ENCODE assay signal across 2 cellular contexts in the genomic region with DNA sequence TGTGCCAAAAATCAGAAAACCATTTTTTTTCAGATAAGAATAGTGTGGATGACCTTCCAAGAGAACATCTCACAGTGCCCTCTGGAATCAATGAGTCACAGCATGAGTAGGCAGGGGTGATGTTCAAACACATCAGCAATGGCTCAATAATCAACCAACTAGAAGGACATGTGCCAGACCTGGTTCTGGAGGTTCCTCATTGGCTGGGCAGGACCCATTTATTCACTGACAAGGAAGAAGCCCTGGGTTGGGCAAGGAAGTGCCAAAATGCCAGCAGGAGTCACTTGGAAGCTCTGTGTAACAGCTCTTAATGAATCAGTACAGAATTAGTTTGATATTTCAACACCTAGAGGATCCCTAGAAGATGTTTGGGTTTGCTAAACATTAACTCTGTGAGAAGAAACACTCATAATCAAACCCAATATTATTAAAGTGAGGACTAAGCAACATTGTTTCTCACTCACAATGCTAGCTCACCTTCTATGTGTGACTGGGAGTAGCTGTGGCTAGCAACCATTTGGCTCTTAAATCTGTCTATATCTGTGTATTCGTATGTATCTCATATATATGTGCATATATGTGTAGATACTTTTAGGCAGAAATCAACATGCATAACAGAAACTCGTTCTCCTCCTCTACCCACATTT.
TF ChIP-seq lines count a peak whose summit lies in the region.

No MANE protein-coding gene starts in this region.

TF ChIP-seq in liver, 16 proteins besides CTCF, POLR2A, EP300 and RAD21:
- TF ChIP-seq, protein P1, sequence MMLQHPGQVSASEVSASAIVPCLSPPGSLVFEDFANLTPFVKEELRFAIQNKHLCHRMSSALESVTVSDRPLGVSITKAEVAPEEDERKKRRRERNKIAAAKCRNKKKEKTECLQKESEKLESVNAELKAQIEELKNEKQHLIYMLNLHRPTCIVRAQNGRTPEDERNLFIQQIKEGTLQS (IDR thresholded peaks at IDR 0.05), result peak; percentile 59
- TF ChIP-seq, protein P2, sequence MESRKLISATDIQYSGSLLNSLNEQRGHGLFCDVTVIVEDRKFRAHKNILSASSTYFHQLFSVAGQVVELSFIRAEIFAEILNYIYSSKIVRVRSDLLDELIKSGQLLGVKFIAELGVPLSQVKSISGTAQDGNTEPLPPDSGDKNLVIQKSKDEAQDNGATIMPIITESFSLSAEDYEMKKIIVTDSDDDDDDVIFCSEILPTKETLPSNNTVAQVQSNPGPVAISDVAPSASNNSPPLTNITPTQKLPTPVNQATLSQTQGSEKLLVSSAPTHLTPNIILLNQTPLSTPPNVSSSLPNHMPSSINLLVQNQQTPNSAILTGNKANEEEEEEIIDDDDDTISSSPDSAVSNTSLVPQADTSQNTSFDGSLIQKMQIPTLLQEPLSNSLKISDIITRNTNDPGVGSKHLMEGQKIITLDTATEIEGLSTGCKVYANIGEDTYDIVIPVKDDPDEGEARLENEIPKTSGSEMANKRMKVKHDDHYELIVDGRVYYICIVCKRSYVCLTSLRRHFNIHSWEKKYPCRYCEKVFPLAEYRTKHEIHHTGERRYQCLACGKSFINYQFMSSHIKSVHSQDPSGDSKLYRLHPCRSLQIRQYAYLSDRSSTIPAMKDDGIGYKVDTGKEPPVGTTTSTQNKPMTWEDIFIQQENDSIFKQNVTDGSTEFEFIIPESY (IDR thresholded peaks at IDR 0.05), result no peak
- TF ChIP-seq HNF4A (conservative IDR thresholded peaks at IDR 0.05) (peak in 1 of 2 donors; percentile 36), JUND (IDR thresholded peaks at IDR 0.05) (peak; percentile 77 to 89), FOXA1 (IDR thresholded peaks at IDR 0.05) (no peak), FOXA2 (IDR thresholded peaks at IDR 0.05) (no peak), GABPA (IDR thresholded peaks at IDR 0.05 in 1 of 2, conservative IDR thresholded peaks at IDR 0.05 in 1 of 2) (no peak)

TF ChIP-seq in HepG2, 621 proteins besides CTCF, POLR2A, EP300 and RAD21 (continued from another document):
- TF ChIP-seq ETS1 (CRISPR knock-in tag; IDR thresholded peaks at IDR 0.05), result no peak
- TF ChIP-seq ZSCAN9 (CRISPR knock-in tag; IDR thresholded peaks at IDR 0.05; ENCODE audit: borderline replicate concordance), result no peak
- TF ChIP-seq HOXD1 (CRISPR knock-in tag; IDR thresholded peaks at IDR 0.05), result no peak
- no peak for TF ChIP-seq RFXAP (CRISPR knock-in tag; IDR thresholded peaks at IDR 0.05; ENCODE audit: borderline replicate concordance)
- no peak for TF ChIP-seq MAFG (CRISPR knock-in tag; IDR thresholded peaks at IDR 0.05)
- no peak for TF ChIP-seq MTERF4 (CRISPR knock-in tag; IDR thresholded peaks at IDR 0.05)
- TF ChIP-seq ZFP1 (CRISPR knock-in tag; IDR thresholded peaks at IDR 0.05), result no peak
- TF ChIP-seq, protein P3, sequence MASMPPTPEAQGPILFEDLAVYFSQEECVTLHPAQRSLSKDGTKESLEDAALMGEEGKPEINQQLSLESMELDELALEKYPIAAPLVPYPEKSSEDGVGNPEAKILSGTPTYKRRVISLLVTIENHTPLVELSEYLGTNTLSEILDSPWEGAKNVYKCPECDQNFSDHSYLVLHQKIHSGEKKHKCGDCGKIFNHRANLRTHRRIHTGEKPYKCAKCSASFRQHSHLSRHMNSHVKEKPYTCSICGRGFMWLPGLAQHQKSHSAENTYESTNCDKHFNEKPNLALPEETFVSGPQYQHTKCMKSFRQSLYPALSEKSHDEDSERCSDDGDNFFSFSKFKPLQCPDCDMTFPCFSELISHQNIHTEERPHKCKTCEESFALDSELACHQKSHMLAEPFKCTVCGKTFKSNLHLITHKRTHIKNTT (CRISPR knock-in tag; IDR thresholded peaks at IDR 0.05), result no peak
